In genomic region chr17:64133546-64134215, GRCh38 we compare ENCODE assay signal across 9 cellular contexts. TPM values are rescaled to one million over a fixed set of nuclear protein-coding genes. Genes with fewer than 3 reads are reported as not detected.
DNase-seq lines count a peak whose midpoint lies in the region; ATAC-seq, FAIRE-seq and TF ChIP-seq lines count a peak whose summit lies in the region.
"Had no signal": no experiment of that assay in that cellular context is flagged by ENCODE, and none has a peak within 500 bp of the region (broad histone marks: within the 10 kb centered on the region; RNA-seq: fewer than 3 reads in every experiment).

No MANE protein-coding gene starts in this region.

- no peak overlapping the region for H2AK5ac ChIP-seq in H9 (ENCODE audit: insufficient read length, low read length)

- no peak overlapping the region for H2AFZ ChIP-seq in H9 (ENCODE audit: low read length)

- no peak overlapping the region for H2BK5ac ChIP-seq in H9 (ENCODE audit: insufficient read length, low read length)

- no peaks in the 10 kb centered on the region for H3K23me2 ChIP-seq in H9 (ENCODE audit: insufficient read length, low read depth, low read length, poor library complexity, severe bottlenecking)

- H4K91ac ChIP-seq in H9 (ENCODE audit: insufficient read length, low read depth, low read length), result no peak overlapping the region

- H3K4me1 ChIP-seq in H9 (ENCODE audit: insufficient read depth, low read length) (0 out of 2 replicates have a peak, but pooled peaks cover 3% of the 10 kb centered on the region), adrenal gland (replicated peaks in 1 of 2) (peaks cover 26 to 28% of the 10 kb centered on the region in 2 donors)

- H3K14ac ChIP-seq in H9 (ENCODE audit: insufficient read depth, low read length), result no peak overlapping the region

- H3T11ph ChIP-seq in H9 (ENCODE audit: low read length), result no peak overlapping the region

- no peaks in the 10 kb centered on the region for H3K4me1 Mint-ChIP-seq in Calu3 (ENCODE audit: low read depth, unreplicated experiment)
- peaks cover 5 to 10% of the 10 kb centered on the region in 2 experiments for H3K4me1 Mint-ChIP-seq in H9

- no CpG with 5 or more reads among the region's 8 CpGs for WGBS in H9 (ENCODE audit: extremely low coverage, insufficient read length, low lambda C conversion rate)
- 33 to 36% (median 34%) methylated on average over 8 of the region's 8 CpGs for WGBS in adrenal gland, 4 donors

- H3K36me3 Mint-ChIP-seq in Calu3 (ENCODE audit: insufficient read depth, unreplicated experiment) (peaks cover 23% of the 10 kb centered on the region), H9 (ENCODE audit: insufficient read depth in 1 of 3, low read depth in 3 of 3) (no peaks in the 10 kb centered on the region)

- H2BK12ac ChIP-seq in H9 (ENCODE audit: insufficient read length, low read depth, low read length), result no peak overlapping the region

- H4K5ac ChIP-seq in H9 (ENCODE audit: insufficient read length, low read depth, low read length), result no peak overlapping the region

- no peaks in the 10 kb centered on the region for H3K79me2 ChIP-seq in H9 (ENCODE audit: insufficient read depth, low read length)

- no peak overlapping the region for H3K4me3 ChIP-seq in adrenal gland

- H3K18ac ChIP-seq in H9 (ENCODE audit: insufficient read length, low read depth, low read length), result no peak overlapping the region

- ATAC-seq in GM18519 (IDR thresholded peaks at IDR 0.05; ENCODE audit: low FRiP score, unreplicated experiment) (no peak), GM21515 (IDR thresholded peaks at IDR 0.05; ENCODE audit: unreplicated experiment) (no peak)

- no peak overlapping the region for H3K4me2 ChIP-seq in H9 (ENCODE audit: insufficient read depth, insufficient read length, low read length)

- H3K27me3 ChIP-seq in H9 (ENCODE audit: insufficient read depth, low read length), result no peaks in the 10 kb centered on the region; the same call in 1 of the 2 replicates
- H3K27me3 ChIP-seq in adrenal gland, result no peaks in the 10 kb centered on the region

- peak; percentile 21 for DNase-seq in Calu3
- DNase-seq in H9, result peak; percentile 46
- DNase-seq in NCI-H510A (lab: John Stamatoyannopoulos, UW), result peak; percentile 64
- peak in 5 of 7 donors; percentile 56 to 76 (median 62) for DNase-seq in adrenal gland
- peak; percentile 77 for DNase-seq in urothelium cell line (ENCODE audit: low spot score)
- DNase-seq: activated B cell treated with CpG ODN at 0.5 μM for 24 hours had no signal

- no peaks in the 10 kb centered on the region for H3K79me1 ChIP-seq in H9 (ENCODE audit: insufficient read depth, low read depth, low read length, poor library complexity, severe bottlenecking)

- H2BK20ac ChIP-seq in H9 (ENCODE audit: low read depth, low read length, poor library complexity, severe bottlenecking), result no peak overlapping the region

- no peak overlapping the region for H3K4ac ChIP-seq in H9 (ENCODE audit: low read depth, low read length)

- no peaks in the 10 kb centered on the region for H3K36me3 ChIP-seq in adrenal gland (replicated peaks in 1 of 2)

- H3K9me3 ChIP-seq in H9 (ENCODE audit: control insufficient read depth, low read depth, low read length) (no peaks in the 10 kb centered on the region), adrenal gland (replicated peaks in 1 of 3) (no peaks in the 10 kb centered on the region)

- H2BK120ac ChIP-seq in H9 (ENCODE audit: low read depth, low read length, poor library complexity, severe bottlenecking), result no peak overlapping the region

- H3K56ac ChIP-seq in H9 (ENCODE audit: insufficient read length, low read depth, low read length), result no peak overlapping the region

- intact Hi-C loops in Calu3 (cut with micrococcal nuclease; ENCODE audit: unreplicated experiment), result loop anchor here (1.0 to 10.0 kb wide), 3 partner anchors 77 to 219 kb away; partner anchors contain the start of genes CSHL1 and GH1
- intact Hi-C loops in adrenal gland (cut with DNase I), result loop anchor here (5.0 to 10.0 kb wide), 4 partner anchors 69 to 209 kb away; no protein-coding TSS in a partner anchor

- H3K27me3 Mint-ChIP-seq in Calu3 (ENCODE audit: unreplicated experiment), result no peaks in the 10 kb centered on the region
- peaks cover 30% of the 10 kb centered on the region for H3K27me3 Mint-ChIP-seq in H9 (ENCODE audit: low read depth)

- no peaks in the 10 kb centered on the region for H4K20me1 ChIP-seq in H9 (ENCODE audit: control insufficient read depth, insufficient read depth, insufficient read length)

- TF ChIP-seq CTCF in Calu3 (IDR thresholded peaks at IDR 0.05; ENCODE audit: unreplicated experiment) (peak; percentile 37), H9 (conservative IDR thresholded peaks at IDR 0.05) (peak; percentile 79), adrenal gland (IDR thresholded peaks at IDR 0.05) (peak; percentile 55 to 86 (median 75))

- no peaks in the 10 kb centered on the region for H3K9me3 Mint-ChIP-seq in Calu3 (ENCODE audit: low read depth, unreplicated experiment)
- H3K9me3 Mint-ChIP-seq in H9, result no peaks in the 10 kb centered on the region
- H3K9me3 Mint-ChIP-seq: activated B cell treated with CpG ODN at 0.5 μM for 24 hours had no signal

- no peak overlapping the region for H3K27ac Mint-ChIP-seq in Calu3 (ENCODE audit: unreplicated experiment)
- H3K27ac Mint-ChIP-seq in H9, result no peak overlapping the region
- H3K27ac Mint-ChIP-seq: activated B cell treated with CpG ODN at 0.5 μM for 24 hours had no signal

- BruUV-seq in Calu3 (replicated peaks; lab: Mats Ljungman, UMichigan), result no TSS peak

- H3K27ac ChIP-seq in H9 (ENCODE audit: insufficient read length, low read depth, low read length) (no peak overlapping the region), adrenal gland (peak overlapping the region in 1 of 5 donors; percentile 90)

- CTCF ChIA-PET in Calu3 (lab: Charles Lee), result interaction anchor here (0.7 to 2.1 kb wide), 16 partner anchors 12 to 233 kb away, joined by 3 to 78 read pairs (median 7); partner anchors contain the start of genes CSHL1, GH1 and ICAM2

- no peak overlapping the region for H3K9ac ChIP-seq in H9 (ENCODE audit: extremely low read depth, insufficient read length, low read length)

- no peak overlapping the region for H3K23ac ChIP-seq in H9 (ENCODE audit: insufficient read length, low read depth, low read length)

- no peak overlapping the region for H2BK15ac ChIP-seq in H9 (ENCODE audit: low read depth, low read length)

- peak; percentile 96 for FAIRE-seq in islet of Langerhans (lab: Jason Lieb, UNC)
- no peak for FAIRE-seq in urothelium cell line (lab: Jason Lieb, UNC)

- TF ChIP-seq POLR2A in adrenal gland (IDR thresholded peaks at IDR 0.05), result no peak

- no peak overlapping the region for H4K8ac ChIP-seq in H9 (replicated peaks; ENCODE audit: insufficient read length, low read depth, low read length)

- H3K4me3 Mint-ChIP-seq in Calu3 (ENCODE audit: low read depth, unreplicated experiment) (no peak overlapping the region), H9 (no peak overlapping the region)
- H3K4me3 Mint-ChIP-seq: activated B cell treated with CpG ODN at 0.5 μM for 24 hours had no signal

RNA-seq across cellular contexts. Expression of gene ERN1, which starts 3.7 kb away (rescaled TPM):
- total RNA-seq in Calu3 (2022), result 16.5 and 17.3 TPM in 2 replicates
- 4.4 and 5.0 TPM in 2 replicates for total RNA-seq in H9 (2021)
- 100 to 1,000 TPM in 5 of 8 donors, 10 to 100 TPM in 3; 47.7 to 205 (median 122) TPM for total RNA-seq in adrenal gland
- polyA plus RNA-seq in adrenal gland, result 10 to 100 TPM; 31.9 to 52.4 (median 32.6) TPM

Comparison
In these comparisons a context has a peak if more than half of its experiments do, and no peak if none do; other contexts are left out.
1. DNase-seq: peak in every context shown above with its lines; median percentile 77 in urothelium cell line; 64 in NCI-H510A; 62 in adrenal gland; 46 in H9; 21 in Calu3.